In the genomic region with DNA sequence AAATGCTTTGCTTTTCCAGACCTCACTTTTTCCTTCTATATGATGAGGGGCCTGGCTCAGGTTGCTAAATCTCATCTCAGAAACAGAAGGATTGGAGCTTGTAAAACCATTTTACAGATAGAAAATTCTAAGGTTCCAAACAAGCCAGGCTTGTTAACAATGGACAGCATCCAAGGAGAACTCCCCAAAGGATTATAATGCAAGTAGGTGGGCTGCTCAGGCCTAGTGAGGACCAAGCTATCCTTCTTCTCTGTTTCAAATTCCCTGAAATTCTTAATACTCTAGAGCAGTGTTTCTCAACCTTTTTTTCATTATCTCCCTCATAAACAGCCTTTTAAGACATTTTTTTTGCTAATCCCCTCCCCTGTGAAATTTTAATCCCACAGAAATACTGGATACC, we compare ENCODE assay signal across 18 cellular contexts.
DNase-seq lines count a peak whose midpoint lies in the region; ATAC-seq and TF ChIP-seq lines count a peak whose summit lies in the region.
"Had no signal": no experiment of that assay in that cellular context is flagged by ENCODE, and none has a peak within 500 bp of the region (broad histone marks: within the 10 kb centered on the region; RNA-seq: fewer than 3 reads in every experiment).

No MANE protein-coding gene starts in this region.

- H3K4me3 ChIP-seq in BLaER1 (no peak overlapping the region), OCI-LY3 (ENCODE audit: low read length) (no peak overlapping the region), testis (no peak overlapping the region)
- H3K4me3 ChIP-seq: A549, GM23248 had no signal

- no peaks in the 10 kb centered on the region for H3K9me3 ChIP-seq in BLaER1
- H3K9me3 ChIP-seq in OCI-LY3 (ENCODE audit: insufficient read depth, low read length): no peaks in the 10 kb centered on the region
- H3K9me3 ChIP-seq in testis: no peaks in the 10 kb centered on the region
- H3K9me3 ChIP-seq: A549 had no signal

- H3K27me3 Mint-ChIP-seq in endothelial cell (ENCODE audit: unreplicated experiment): no peaks in the 10 kb centered on the region

- H3K79me2 ChIP-seq in OCI-LY3 (ENCODE audit: low read length): no peaks in the 10 kb centered on the region

- peak overlapping the region; percentile 39 for H3K27ac Mint-ChIP-seq in endothelial cell (ENCODE audit: unreplicated experiment)
- H3K27ac Mint-ChIP-seq: CD4-positive, CD25-positive, alpha-beta regulatory T cell; CD8-positive, alpha-beta memory T cell had no signal

- no peak overlapping the region for H2AFZ ChIP-seq in OCI-LY3 (ENCODE audit: low read depth, low read length)
- H2AFZ ChIP-seq: GM23248 had no signal

- H3K4me2 ChIP-seq in BLaER1: peak overlapping the region; percentile 61
- H3K4me2 ChIP-seq in OCI-LY3 (ENCODE audit: low read length): peak overlapping the region; percentile 48; the same call in 1 of the 2 replicates
- H3K4me2 ChIP-seq: A549 had no signal

- ATAC-seq in sciatic nerve: peak; percentile 53
- ATAC-seq: A549 had no signal

- peak overlapping the region; percentile 56; the same call in 1 of the 2 replicates for H3K27ac ChIP-seq in BLaER1
- H3K27ac ChIP-seq in OCI-LY3 (ENCODE audit: low read length): no peak overlapping the region
- H3K27ac ChIP-seq in testis: no peak overlapping the region
- H3K27ac ChIP-seq: 22Rv1, A549, GM23248 had no signal

- H3K9ac ChIP-seq in BLaER1 (peak overlapping the region; percentile 30; the same call in 1 of the 2 replicates), OCI-LY3 (ENCODE audit: low read length) (no peak overlapping the region)
- H3K9ac ChIP-seq: GM23248 had no signal

- H3K4me1 ChIP-seq in BLaER1: peaks cover 31% of the 10 kb centered on the region
- peaks cover 64% of the 10 kb centered on the region for H3K4me1 ChIP-seq in OCI-LY3 (ENCODE audit: low read length)
- no peaks in the 10 kb centered on the region for H3K4me1 ChIP-seq in testis
- H3K4me1 ChIP-seq: A549 had no signal

- no peak overlapping the region for H3K4me3 Mint-ChIP-seq in endothelial cell (ENCODE audit: unreplicated experiment)
- H3K4me3 Mint-ChIP-seq: CD4-positive, CD25-positive, alpha-beta regulatory T cell; CD8-positive, alpha-beta memory T cell had no signal

- H3K4me1 Mint-ChIP-seq in endothelial cell (ENCODE audit: unreplicated experiment): peaks cover 30% of the 10 kb centered on the region
- H3K4me1 Mint-ChIP-seq: CD4-positive, CD25-positive, alpha-beta regulatory T cell; CD8-positive, alpha-beta memory T cell had no signal

- H3K36me3 ChIP-seq in BLaER1 (no peaks in the 10 kb centered on the region), OCI-LY3 (replicated peaks; ENCODE audit: low read depth, low read length) (no peaks in the 10 kb centered on the region), testis (ENCODE audit: low read depth, missing control alignments) (no peaks in the 10 kb centered on the region)

- intact Hi-C loops in sciatic nerve (cut with DNase I): no loop called here
- intact Hi-C loops in testis (cut with DNase I; ENCODE audit: low total_unique reads): no loop called here

- no peaks in the 10 kb centered on the region for H3K27me3 ChIP-seq in BLaER1
- peaks cover 64% of the 10 kb centered on the region for H3K27me3 ChIP-seq in OCI-LY3 (ENCODE audit: low read depth, low read length)
- H3K27me3 ChIP-seq in testis: no peaks in the 10 kb centered on the region

- no peaks in the 10 kb centered on the region for H3K36me3 Mint-ChIP-seq in endothelial cell (ENCODE audit: low read depth, unreplicated experiment)
- H3K36me3 Mint-ChIP-seq: CD4-positive, CD25-positive, alpha-beta regulatory T cell; CD8-positive, alpha-beta memory T cell had no signal

- no peak for TF ChIP-seq CTCF in OCI-LY3 (IDR thresholded peaks at IDR 0.05; ENCODE audit: low read depth, low read length)
- no peak for TF ChIP-seq CTCF in endothelial cell (IDR thresholded peaks at IDR 0.05; ENCODE audit: unreplicated experiment)
- no peak for TF ChIP-seq CTCF in testis (IDR thresholded peaks at IDR 0.05)

- TF ChIP-seq POLR2A in testis (IDR thresholded peaks at IDR 0.05): no peak

- DNase-seq in endothelial cell (ENCODE audit: low spot score) (no peak), sciatic nerve (ENCODE audit: low spot score) (no peak), NCI-H69 (lab: John Stamatoyannopoulos, UW) (no peak), testis (no peak), RPMI8226 (no peak)
- DNase-seq: AML-193; CD4-positive, CD25-positive, alpha-beta regulatory T cell; CD8-positive, alpha-beta memory T cell; COR-L47; DMS 273 treated with DMSO at 0.1 percent for 48 hours; DND-41; EL; GM23248; HCEC 1CT had no signal

- H4K20me1 ChIP-seq in BLaER1: no peaks in the 10 kb centered on the region
- H4K20me1 ChIP-seq in OCI-LY3 (ENCODE audit: insufficient read depth, low read length): no peaks in the 10 kb centered on the region

- H3K9me3 Mint-ChIP-seq in endothelial cell (ENCODE audit: unreplicated experiment): no peaks in the 10 kb centered on the region
